ENCODE assay signal across 8 cellular contexts in the genomic region with DNA sequence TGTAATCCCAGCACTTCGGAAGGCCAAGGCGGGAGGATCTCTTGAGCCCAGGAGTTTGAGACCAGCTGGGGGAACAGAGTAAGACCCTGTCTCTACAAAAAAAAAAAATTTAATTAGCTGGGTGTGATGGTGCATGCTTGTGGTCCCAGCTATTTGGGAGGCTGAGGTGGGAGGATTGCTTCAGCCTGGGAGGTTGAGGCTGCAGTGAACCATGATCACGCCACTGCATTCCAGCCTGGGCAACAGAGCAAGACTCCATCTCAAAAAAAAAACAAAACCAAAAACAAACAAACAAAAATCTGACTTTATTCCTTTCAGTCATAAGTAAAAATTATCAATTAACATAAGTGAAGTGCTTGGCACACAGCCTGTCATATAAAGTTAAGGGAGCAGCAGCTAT. TPM values are rescaled to one million over a fixed set of nuclear protein-coding genes. Genes with fewer than 3 reads are reported as not detected.
A peak's percentile ranks its signal among the peaks of the same experiment; 100 is the strongest.
DNase-seq lines count a peak whose midpoint lies in the region; ATAC-seq and TF ChIP-seq lines count a peak whose summit lies in the region.
"Not testable (repeated sequence)": the region's sequence is repeated elsewhere in the genome, so short reads cannot be mapped to it uniquely, and the experiment has no call there.
"Had no signal": no experiment of that assay in that cellular context is flagged by ENCODE, and none has a peak within 500 bp of the region (broad histone marks: within the 10 kb centered on the region; RNA-seq: fewer than 3 reads in every experiment).

No MANE protein-coding gene starts in this region.

- H2AFZ ChIP-seq in hepatocyte: not testable (repeated sequence)

- 91 to 95% (median 93%) methylated on average over 3 of the region's 3 CpGs for WGBS in adrenal gland, 4 donors
- 91 to 94% methylated on average over 3 of the region's 3 CpGs for WGBS in esophagus, 2 donors
- 92% methylated on average over 3 of the region's 3 CpGs for WGBS in hepatocyte (ENCODE audit: low lambda C conversion rate, missing lambda C conversion rate)
- WGBS in thyroid gland, 2 donors: 96 to 100% methylated on average over 3 of the region's 3 CpGs

- H3K27me3 Mint-ChIP-seq in naive B cell: not testable (repeated sequence)

- H3K9me3 ChIP-seq in BLaER1 treated with 17β-estradiol and CSF1 and Interleukin-3, amounts not matched to agents 10 nM and 100 nM (replicated peaks in 1 of 11); adrenal gland (replicated peaks in 1 of 3); esophagus (ENCODE audit: control insufficient read depth in 2 of 2, insufficient read depth in 1 of 2, low read depth in 1 of 2, low read length in 1 of 2); hepatocyte (ENCODE audit: low read depth); thyroid gland: not testable (repeated sequence)

- H3K9me3 Mint-ChIP-seq in naive B cell; stimulated activated effector memory CD8-positive, alpha-beta T cell treated with anti-CD3 and anti-CD28 coated beads, Interleukin-12 subunit alpha, Interleukin-12 subunit beta, amount 100 ng/mL, for 72 hours: not testable (repeated sequence)

- peaks cover 26 to 52% (median 35%) of the 10 kb centered on the region in 3 donors for H3K4me1 Mint-ChIP-seq in naive B cell
- H3K4me1 Mint-ChIP-seq in stimulated activated effector memory CD8-positive, alpha-beta T cell treated with anti-CD3 and anti-CD28 coated beads, Interleukin-12 subunit alpha, Interleukin-12 subunit beta, amount 100 ng/mL, for 72 hours: not testable (repeated sequence)

- not testable (repeated sequence) for TF ChIP-seq CTCF in adrenal gland (IDR thresholded peaks at IDR 0.05); hepatocyte (IDR thresholded peaks at IDR 0.05; ENCODE audit: poor library complexity); thyroid gland (IDR thresholded peaks at IDR 0.05)

- H3K36me3 Mint-ChIP-seq in naive B cell: not testable (repeated sequence)
- H3K36me3 Mint-ChIP-seq in stimulated activated effector memory CD8-positive, alpha-beta T cell treated with anti-CD3 and anti-CD28 coated beads, Interleukin-12 subunit alpha, Interleukin-12 subunit beta, amount 100 ng/mL, for 72 hours: peaks cover 31% of the 10 kb centered on the region

- H3K9ac ChIP-seq in BLaER1 treated with 17β-estradiol and CSF1 and Interleukin-3, amounts not matched to agents 10 nM and 100 nM: peak overlapping the region in 3 of 11 experiments; percentile 16 to 30 (median 23); a peak in 2 of 22 replicates

- not testable (repeated sequence) for H3K27me3 ChIP-seq in BLaER1 treated with 17β-estradiol and CSF1 and Interleukin-3, amounts not matched to agents 10 nM and 100 nM; adrenal gland; esophagus (ENCODE audit: control insufficient read depth in 1 of 2, insufficient read depth in 2 of 2, low read length in 2 of 2); hepatocyte; thyroid gland

- intact Hi-C loops in adrenal gland (cut with DNase I); thyroid gland (cut with DNase I): not testable (repeated sequence)

- H3K36me3 ChIP-seq in BLaER1 treated with 17β-estradiol and CSF1 and Interleukin-3, amounts not matched to agents 10 nM and 100 nM: peaks cover 51 to 60% (median 55%) of the 10 kb centered on the region in 11 experiments
- H3K36me3 ChIP-seq in adrenal gland (replicated peaks in 1 of 2) (peaks cover 0 to 22% of the 10 kb centered on the region in 2 donors), esophagus (ENCODE audit: control insufficient read depth in 2 of 2, insufficient read depth in 2 of 2, low read length in 1 of 2) (peaks cover 2 to 17% of the 10 kb centered on the region in 2 donors), thyroid gland (peaks cover 9 to 13% of the 10 kb centered on the region in 2 donors)
- not testable (repeated sequence) for H3K36me3 ChIP-seq in hepatocyte (replicated peaks; ENCODE audit: insufficient read depth, low read depth)

- H3K4me2 ChIP-seq in BLaER1 treated with 17β-estradiol and CSF1 and Interleukin-3, amounts not matched to agents 10 nM and 100 nM: peak overlapping the region in 2 of 11 experiments; percentile 29 to 49; a peak in 2 of 22 replicates
- not testable (repeated sequence) for H3K4me2 ChIP-seq in hepatocyte

- H3K4me1 ChIP-seq in BLaER1 treated with 17β-estradiol and CSF1 and Interleukin-3, amounts not matched to agents 10 nM and 100 nM: peaks cover 29 to 74% (median 59%) of the 10 kb centered on the region in 10 experiments
- H3K4me1 ChIP-seq in adrenal gland (replicated peaks in 1 of 2): peaks cover 21 to 29% of the 10 kb centered on the region in 2 donors
- not testable (repeated sequence) for H3K4me1 ChIP-seq in esophagus (ENCODE audit: control insufficient read depth in 2 of 2, insufficient read depth in 2 of 2, low read length in 1 of 2); hepatocyte (ENCODE audit: insufficient read depth); thyroid gland

- not testable (repeated sequence) for H3K4me3 ChIP-seq in BLaER1 treated with 17β-estradiol and CSF1 and Interleukin-3, amounts not matched to agents 10 nM and 100 nM; adrenal gland; esophagus (ENCODE audit: low read depth in 1 of 2, low read length in 2 of 2); hepatocyte; thyroid gland (replicated peaks in 1 of 3)

- peak overlapping the region in 4 of 6 donors; percentile 59 to 97 (median 73) for H3K27ac Mint-ChIP-seq in naive B cell
- H3K27ac Mint-ChIP-seq in stimulated activated effector memory CD8-positive, alpha-beta T cell treated with anti-CD3 and anti-CD28 coated beads, Interleukin-12 subunit alpha, Interleukin-12 subunit beta, amount 100 ng/mL, for 72 hours: peak overlapping the region; percentile 26

- TF ChIP-seq POLR2A in adrenal gland (IDR thresholded peaks at IDR 0.05); thyroid gland (IDR thresholded peaks at IDR 0.05): not testable (repeated sequence)

- DNase-seq in adrenal gland; hepatocyte (ENCODE audit: low spot score); naive B cell; stimulated activated effector memory CD8-positive, alpha-beta T cell treated with anti-CD3 and anti-CD28 coated beads, Interleukin-12 subunit alpha, Interleukin-12 subunit beta, amount 100 ng/mL, for 72 hours (ENCODE audit: low spot score in 2 of 2); thyroid gland: not testable (repeated sequence)

- H3K79me2 ChIP-seq in hepatocyte: not testable (repeated sequence)

- not testable (repeated sequence) for ATAC-seq in naive B cell (ENCODE audit: low read depth in 2 of 2); stimulated activated effector memory CD8-positive, alpha-beta T cell treated with anti-CD3 and anti-CD28 coated beads, Interleukin-12 subunit alpha, Interleukin-12 subunit beta, amount 100 ng/mL, for 72 hours

- H3K4me3 Mint-ChIP-seq in naive B cell; stimulated activated effector memory CD8-positive, alpha-beta T cell treated with anti-CD3 and anti-CD28 coated beads, Interleukin-12 subunit alpha, Interleukin-12 subunit beta, amount 100 ng/mL, for 72 hours: not testable (repeated sequence)

- H3K9me2 ChIP-seq in hepatocyte (replicated peaks; ENCODE audit: insufficient read depth): not testable (repeated sequence)

- peaks cover 0 to 19% (median 0%) of the 10 kb centered on the region in 11 experiments; a peak in 9 of 22 replicates for H4K20me1 ChIP-seq in BLaER1 treated with 17β-estradiol and CSF1 and Interleukin-3, amounts not matched to agents 10 nM and 100 nM
- not testable (repeated sequence) for H4K20me1 ChIP-seq in hepatocyte (ENCODE audit: insufficient read depth, poor library complexity, severe bottlenecking)

- peak overlapping the region in 7 of 11 experiments; percentile 30 to 71 (median 60); a peak in 9 of 22 replicates for H3K27ac ChIP-seq in BLaER1 treated with 17β-estradiol and CSF1 and Interleukin-3, amounts not matched to agents 10 nM and 100 nM
- H3K27ac ChIP-seq in adrenal gland (peak overlapping the region in 4 of 5 donors; percentile 54 to 85 (median 78)), esophagus (ENCODE audit: low read depth in 2 of 2, low read length in 1 of 2) (peak overlapping the region; percentile 69 to 77), hepatocyte (peak overlapping the region; percentile 61), thyroid gland (peak overlapping the region in 2 of 3 donors; percentile 28 to 63)

RNA-seq across cellular contexts. Expression of gene RBM14, which starts 9.8 kb away (rescaled TPM):
- total RNA-seq in adrenal gland: 100 to 1,000 TPM in 1 of 8 donors, 10 to 100 TPM in 7; 32.3 to 106 (median 52.7) TPM
- polyA plus RNA-seq in adrenal gland: 10 to 100 TPM; 29.1 to 96.7 (median 39.1) TPM
- 10 to 100 TPM; 20.6 to 34.2 TPM for polyA plus RNA-seq in esophagus
- 29.5 and 31.1 TPM in 2 replicates for total RNA-seq in hepatocyte
- polyA plus RNA-seq in hepatocyte: 66.3 and 70.7 TPM in 2 replicates
- polyA plus RNA-seq in naive B cell (ENCODE audit: low read depth in 6 of 6): 10 to 100 TPM; 68.0 to 97.2 (median 86.4) TPM
- 10 to 100 TPM; 31.8 to 76.9 (median 62.9) TPM for total RNA-seq in thyroid gland

RNA-seq across cellular contexts. Expression of gene CCS, which starts 13.6 kb away (rescaled TPM):
- total RNA-seq in adrenal gland (10 to 100 TPM; 21.9 to 76.3 (median 43.1) TPM), hepatocyte (32.2 and 41.5 TPM in 2 replicates), thyroid gland (10 to 100 TPM; 22.7 to 48.5 (median 28.9) TPM)
- polyA plus RNA-seq in adrenal gland (100 to 1,000 TPM in 2 of 3 donors, 10 to 100 TPM in 1; 22.7 to 204 (median 188) TPM), esophagus (10 to 100 TPM; 27.9 to 39.8 TPM), hepatocyte (97.8 and 127 TPM in 2 replicates), naive B cell (ENCODE audit: low read depth in 6 of 6) (10 to 100 TPM; 51.8 to 87.8 (median 66.4) TPM)

RNA-seq across cellular contexts. Expression of gene CCDC87, which starts 13.7 kb away (rescaled TPM):
- total RNA-seq in adrenal gland (under 1 TPM; 0.30 to 0.84 (median 0.47) TPM), hepatocyte (0.36 and 0.53 TPM in 2 replicates), thyroid gland (1 to 10 TPM in 2 of 4 donors, under 1 TPM in 2; 0.92 to 2.1 (median 1.1) TPM)
- polyA plus RNA-seq in adrenal gland (under 1 TPM; 0.13 to 0.90 (median 0.24) TPM), esophagus (under 1 TPM; 0.09 to 0.12 TPM), hepatocyte (0.22 TPM in 1 of 2 replicates, not detected in the other), naive B cell (ENCODE audit: low read depth in 6 of 6) (under 1 TPM in 2 of 6 donors, not detected in 4; 0.13 to 0.30 TPM)

RNA-seq across cellular contexts. Expression of gene RBM4, which starts 31.9 kb away (rescaled TPM):
- total RNA-seq in adrenal gland (100 to 1,000 TPM in 6 of 8 donors, 10 to 100 TPM in 2; 89.9 to 243 (median 138) TPM), hepatocyte (129 and 150 TPM in 2 replicates), thyroid gland (100 to 1,000 TPM; 104 to 147 (median 131) TPM)
- polyA plus RNA-seq in adrenal gland (100 to 1,000 TPM in 1 of 3 donors, 10 to 100 TPM in 2; 70.0 to 205 (median 79.4) TPM), esophagus (10 to 100 TPM; 54.6 to 80.8 TPM), hepatocyte (139 and 151 TPM in 2 replicates), naive B cell (ENCODE audit: low read depth in 6 of 6) (100 to 1,000 TPM; 197 to 275 (median 228) TPM)

RNA-seq across cellular contexts. Expression of gene CTSF, which starts 38.2 kb away (rescaled TPM):
- 100 to 1,000 TPM in 7 of 8 donors, 10 to 100 TPM in 1; 57.4 to 264 (median 197) TPM for total RNA-seq in adrenal gland
- 10 to 100 TPM; 37.0 to 54.6 (median 44.4) TPM for polyA plus RNA-seq in adrenal gland
- 10 to 100 TPM in 1 of 2 donors, 1 to 10 TPM in 1; 4.2 to 10.2 TPM for polyA plus RNA-seq in esophagus
- 0.60 and 0.64 TPM in 2 replicates for total RNA-seq in hepatocyte
- 1.1 and 1.5 TPM in 2 replicates for polyA plus RNA-seq in hepatocyte
- 10 to 100 TPM in 4 of 6 donors, 1 to 10 TPM in 2; 5.0 to 14.3 (median 11.4) TPM for polyA plus RNA-seq in naive B cell (ENCODE audit: low read depth in 6 of 6)
- total RNA-seq in thyroid gland: 10 to 100 TPM; 30.4 to 79.1 (median 64.6) TPM
- total RNA-seq: OCI-LY7 had no signal
